In genomic region chr17:63774982-63775290, GRCh38 we compare ENCODE assay signal across 8 cellular contexts. TPM values are rescaled to one million over a fixed set of nuclear protein-coding genes. Genes with fewer than 3 reads are reported as not detected.
DNase-seq lines count a peak whose midpoint lies in the region; ATAC-seq, FAIRE-seq and TF ChIP-seq lines count a peak whose summit lies in the region.

No MANE protein-coding gene starts in this region.

- H3K79me2 ChIP-seq in PC-9 (ENCODE audit: low read depth), result peaks cover 92% of the 10 kb centered on the region

- DNase-seq in GM12891 (ENCODE audit: insufficient read length, low spot score), result no peak
- no peak for DNase-seq in PC-9
- no peak for DNase-seq in epithelial cell of prostate (ENCODE audit: low read depth, low spot score)
- no peak for DNase-seq in ovary
- DNase-seq in NCI-H446 treated with DMSO at 0.1 percent for 48 hours (lab: John Stamatoyannopoulos, UW), result no peak

- CTCF ChIA-PET in PC-9 (lab: Charles Lee), result interaction anchor here (0.6 kb wide), 1 partner anchor 998 kb away, joined by 6 read pairs; no protein-coding TSS in a partner anchor

- peaks cover 45% of the 10 kb centered on the region for H4K20me1 ChIP-seq in PC-9 (ENCODE audit: insufficient read depth)

- H3K36me3 ChIP-seq in PC-9 (ENCODE audit: low read depth) (peaks cover 28% of the 10 kb centered on the region), ovary (no peaks in the 10 kb centered on the region)

- ATAC-seq in GM21723 (IDR thresholded peaks at IDR 0.05; ENCODE audit: unreplicated experiment), result no peak
- no peak for ATAC-seq in GM19328 (IDR thresholded peaks at IDR 0.05; ENCODE audit: unreplicated experiment)
- ATAC-seq in GM19395 (IDR thresholded peaks at IDR 0.05; ENCODE audit: unreplicated experiment), result no peak

- no peaks in the 10 kb centered on the region for H3K9me2 ChIP-seq in PC-9 (ENCODE audit: insufficient read depth)

- no peak for FAIRE-seq in GM12891 (lab: Jason Lieb, UNC)

- TF ChIP-seq POLR2A in GM12891 (IDR thresholded peaks at IDR 0.05; ENCODE audit: low read depth, low read length), result no peak
- no peak for TF ChIP-seq POLR2A in ovary (IDR thresholded peaks at IDR 0.05)

- peak overlapping the region; percentile 80 for H3K4me3 ChIP-seq in PC-9
- peak overlapping the region; percentile 68 for H3K4me3 ChIP-seq in ovary

- intact Hi-C loops in PC-9 (cut with micrococcal nuclease; ENCODE audit: unreplicated experiment), result loop anchor here (2.0 kb wide), 2 partner anchors 52 to 68 kb away; partner anchors contain the start of genes FTSJ3, PSMC5 and SMARCD2
- intact Hi-C loops in ovary (cut with DNase I), result loop anchor here in 1 of 4 donors (10.0 kb wide), 1 partner anchor 60 kb away; no protein-coding TSS in a partner anchor

- H3K9me3 ChIP-seq in PC-9 (ENCODE audit: insufficient read depth, low read depth), result no peaks in the 10 kb centered on the region
- H3K9me3 ChIP-seq in ovary, result no peaks in the 10 kb centered on the region

- no peak overlapping the region for H2AFZ ChIP-seq in PC-9

- TSS peak; percentile 32 for BruUV-seq in PC-9 (replicated peaks; lab: Mats Ljungman, UMichigan)

- TF ChIP-seq CTCF in PC-9 (conservative IDR thresholded peaks at IDR 0.05) (no peak), ovary (IDR thresholded peaks at IDR 0.05) (no peak)

- H3K27ac ChIP-seq in PC-9 (peak overlapping the region; percentile 96), epithelial cell of prostate (peak overlapping the region; percentile 95), ovary (peak overlapping the region in 1 of 2 donors; percentile 96)

- POLR2A ChIA-PET in PC-9 (lab: Charles Lee; ENCODE audit: unreplicated experiment), result interaction anchor here (0.6 kb wide), 1 partner anchor 66 kb away, joined by 3 read pairs; no protein-coding TSS in a partner anchor

- H3K4me1 ChIP-seq in PC-9 (replicated peaks; ENCODE audit: insufficient read depth) (peaks cover 60% of the 10 kb centered on the region), ovary (ENCODE audit: insufficient read depth) (peaks cover 3% of the 10 kb centered on the region)

- WGBS in ovary, 3 donors, result 1 to 2% (median 1%) methylated on average over 4 of the region's 4 CpGs

- peaks cover 37% of the 10 kb centered on the region for H3F3A ChIP-seq in PC-9 (ENCODE audit: insufficient read depth, low read depth)

- TF ChIP-seq EP300 in ovary (IDR thresholded peaks at IDR 0.05), result no peak

- H3K4me2 ChIP-seq in PC-9, result peak overlapping the region; percentile 90

- H3K27me3 ChIP-seq in PC-9 (ENCODE audit: insufficient read depth, low read depth) (no peaks in the 10 kb centered on the region), ovary (no peaks in the 10 kb centered on the region)

TF ChIP-seq in GM12891, 5 proteins besides CTCF, POLR2A, EP300 and RAD21:
- no peak for TF ChIP-seq POU2F2 (IDR thresholded peaks at IDR 0.05; ENCODE audit: low read depth, low read length)
- TF ChIP-seq SPI1 (IDR thresholded peaks at IDR 0.05; ENCODE audit: low read depth, low read length), result peak; percentile 38; the same call in 1 of the 2 replicates
- no peak for TF ChIP-seq PAX5 (IDR thresholded peaks at IDR 0.05; ENCODE audit: insufficient read depth, low read length, severe bottlenecking)
- TF ChIP-seq POLR2AphosphoS5 (IDR thresholded peaks at IDR 0.05; ENCODE audit: low read depth, low read length), result no peak
- TF ChIP-seq TAF1 (IDR thresholded peaks at IDR 0.05; ENCODE audit: low read depth, low read length), result no peak

RNA-seq across cellular contexts. Expression of gene DDX42, which starts 1.0 kb away (rescaled TPM):
- 60.3 TPM for polyA plus RNA-seq in GM12891 (2012; ENCODE audit: low read depth, missing spikeins)
- total RNA-seq in PC-9 (2021) (107 and 130 TPM in 2 replicates), ovary (100 to 1,000 TPM in 4 of 7 donors, 10 to 100 TPM in 3; 72.5 to 137 (median 104) TPM)
- 100 to 1,000 TPM in 1 of 2 donors, 10 to 100 TPM in 1; 74.4 to 138 TPM for polyA plus RNA-seq in ovary

RNA-seq across cellular contexts. Expression of gene CCDC47, which starts 1.5 kb away (rescaled TPM):
- polyA plus RNA-seq in GM12891 (2012; ENCODE audit: low read depth, missing spikeins), result 48.3 TPM
- total RNA-seq in PC-9 (2021) (64.0 and 89.3 TPM in 2 replicates), ovary (10 to 100 TPM; 31.1 to 72.0 (median 63.2) TPM)
- polyA plus RNA-seq in ovary, result 10 to 100 TPM; 32.6 to 83.6 TPM

RNA-seq across cellular contexts. Expression of gene STRADA, which starts 33.3 kb away (rescaled TPM):
- polyA plus RNA-seq in GM12891 (2012; ENCODE audit: low read depth, missing spikeins), result 39.0 TPM
- 28.8 and 30.6 TPM in 2 replicates for total RNA-seq in PC-9 (2021)
- total RNA-seq in ovary, result 10 to 100 TPM; 26.8 to 40.2 (median 34.4) TPM
- polyA plus RNA-seq in ovary, result 10 to 100 TPM; 21.8 to 46.2 TPM

RNA-seq across cellular contexts. Expression of gene PSMC5, which starts 52.3 kb away (rescaled TPM):
- polyA plus RNA-seq in GM12891 (2012; ENCODE audit: low read depth, missing spikeins), result 125 TPM
- total RNA-seq in PC-9 (2021) (128 and 150 TPM in 2 replicates), ovary (100 to 1,000 TPM in 2 of 7 donors, 10 to 100 TPM in 5; 36.4 to 111 (median 83.8) TPM)
- polyA plus RNA-seq in ovary, result 100 to 1,000 TPM in 1 of 2 donors, 10 to 100 TPM in 1; 96.2 to 155 TPM

RNA-seq across cellular contexts. Expression of gene FTSJ3, which starts 52.5 kb away (rescaled TPM):
- 27.1 TPM for polyA plus RNA-seq in GM12891 (2012; ENCODE audit: low read depth, missing spikeins)
- total RNA-seq in PC-9 (2021) (36.9 and 44.0 TPM in 2 replicates), ovary (10 to 100 TPM; 26.1 to 46.5 (median 34.7) TPM)
- 10 to 100 TPM; 21.3 to 47.0 TPM for polyA plus RNA-seq in ovary
